30 cellular contexts compared by ENCODE assay signal in genomic region chr5:138876811-138877210, GRCh38. TPM values are rescaled to one million over a fixed set of nuclear protein-coding genes. Genes with fewer than 3 reads are reported as not detected.
"Had no signal": no experiment of that assay in that cellular context is flagged by ENCODE, and none has a peak within 500 bp of the region (broad histone marks: within the 10 kb centered on the region; RNA-seq: fewer than 3 reads in every experiment).

No MANE protein-coding gene starts in this region.

- H3K27me3 ChIP-seq: adrenal gland, MG63 had no signal

- ATAC-seq: activated CD4-positive, alpha-beta T cell treated with anti-CD3 and anti-CD28 coated beads for 36 hours; activated CD8-positive, alpha-beta T cell treated with anti-CD3 and anti-CD28 coated beads for 36 hours; activated T-cell treated with anti-CD3 and anti-CD28 coated beads, Interleukin-2, amount 50 U/mL, for 72 hours; Panc1; Right ventricle myocardium inferior; T-cell had no signal

- FAIRE-seq: bronchial epithelial cell, TTC549 had no signal

- H3K36me3 ChIP-seq: adrenal gland had no signal

- H3K4me3 ChIP-seq: adrenal gland, MG63, SK-N-MC had no signal

- DNase-seq: activated CD4-positive, alpha-beta T cell treated with anti-CD3 and anti-CD28 coated beads for 36 hours; activated CD8-positive, alpha-beta memory T cell treated with anti-CD3 and anti-CD28 coated beads, Interleukin-2, amount 50 U/mL, for 4 hours; activated CD8-positive, alpha-beta T cell treated with anti-CD3 and anti-CD28 coated beads for 36 hours; activated naive CD4-positive, alpha-beta T cell treated with anti-CD3 and anti-CD28 coated beads, Interleukin-2, amount 50 U/mL, for 16 hours; activated naive CD8-positive, alpha-beta T cell treated with anti-CD3 and anti-CD28 coated beads, Interleukin-2, amount 10 ng/mL, durations not matched to agents 7 days and 5 days; activated T-cell treated with anti-CD3 and anti-CD28 coated beads, Interleukin-2, amount 50 U/mL, for 72 hours; adrenal gland; aorta; central memory CD4-positive, alpha-beta T cell; MG63; MV-4-11; NCI-H1092 treated with DMSO at 0.1 percent for 48 hours; NCI-H1417 treated with DMSO at 0.1 percent for 48 hours; NCI-H1694; NCI-H2029; NCI-H2107; NCI-H2171 treated with DMSO at 0.1 percent for 48 hours; NCI-H226; NCI-H526; NCI-H774; RPMI8226; T-cell; T-helper 2 cell; T1000 had no signal

- H3K4me1 Mint-ChIP-seq: activated naive CD8-positive, alpha-beta T cell treated with anti-CD3 and anti-CD28 coated beads, Interleukin-2, amount 10 ng/mL, durations not matched to agents 7 days and 5 days had no signal

- H3K36me3 Mint-ChIP-seq: activated naive CD8-positive, alpha-beta T cell treated with anti-CD3 and anti-CD28 coated beads, Interleukin-2, amount 10 ng/mL, durations not matched to agents 7 days and 5 days; T-cell had no signal

- H3K27ac Mint-ChIP-seq: activated CD4-positive, alpha-beta T cell treated with anti-CD3 and anti-CD28 coated beads for 36 hours; activated CD8-positive, alpha-beta T cell treated with anti-CD3 and anti-CD28 coated beads for 36 hours; activated naive CD8-positive, alpha-beta T cell treated with anti-CD3 and anti-CD28 coated beads, Interleukin-2, amount 10 ng/mL, durations not matched to agents 7 days and 5 days; activated T-cell treated with anti-CD3 and anti-CD28 coated beads, Interleukin-2, amount 50 U/mL, for 72 hours; activated T-helper 2 cell treated with anti-CD3 and anti-CD28 coated beads, Interferon-gamma antibody, Interleukin-2, Interleukin-4, amounts not matched to agents 10 μg/mL and 5 μg/mL and 100 μg/mL, durations not matched to agents 14 hours and 24 hours and 36 hours; T-cell had no signal

- H3K9me3 ChIP-seq: adrenal gland, MG63 had no signal

- H3K4me3 Mint-ChIP-seq: activated CD4-positive, alpha-beta T cell treated with anti-CD3 and anti-CD28 coated beads for 36 hours; activated CD8-positive, alpha-beta T cell treated with anti-CD3 and anti-CD28 coated beads for 36 hours; activated naive CD8-positive, alpha-beta T cell treated with anti-CD3 and anti-CD28 coated beads, Interleukin-2, amount 10 ng/mL, durations not matched to agents 7 days and 5 days; activated T-cell treated with anti-CD3 and anti-CD28 coated beads, Interleukin-2, amount 50 U/mL, for 72 hours; T-cell had no signal

- H3K9me3 Mint-ChIP-seq: activated CD8-positive, alpha-beta T cell treated with anti-CD3 and anti-CD28 coated beads for 36 hours; activated naive CD8-positive, alpha-beta T cell treated with anti-CD3 and anti-CD28 coated beads, Interleukin-2, amount 10 ng/mL, durations not matched to agents 7 days and 5 days; activated T-cell treated with anti-CD3 and anti-CD28 coated beads, Interleukin-2, amount 50 U/mL, for 72 hours; activated T-helper 2 cell treated with anti-CD3 and anti-CD28 coated beads, Interferon-gamma antibody, Interleukin-2, Interleukin-4, amounts not matched to agents 10 μg/mL and 5 μg/mL and 100 μg/mL, durations not matched to agents 14 hours and 24 hours and 36 hours; T-cell had no signal

- H3K27ac ChIP-seq: adrenal gland, SK-N-MC had no signal

RNA-seq across cellular contexts. Expression of gene LRRTM2, which starts 1.7 kb away (rescaled TPM):
- total RNA-seq: activated CD8-positive, alpha-beta T cell treated with anti-CD3 and anti-CD28 coated beads for 36 hours; bronchial epithelial cell; Right ventricle myocardium inferior had no signal
